In the genomic region with DNA sequence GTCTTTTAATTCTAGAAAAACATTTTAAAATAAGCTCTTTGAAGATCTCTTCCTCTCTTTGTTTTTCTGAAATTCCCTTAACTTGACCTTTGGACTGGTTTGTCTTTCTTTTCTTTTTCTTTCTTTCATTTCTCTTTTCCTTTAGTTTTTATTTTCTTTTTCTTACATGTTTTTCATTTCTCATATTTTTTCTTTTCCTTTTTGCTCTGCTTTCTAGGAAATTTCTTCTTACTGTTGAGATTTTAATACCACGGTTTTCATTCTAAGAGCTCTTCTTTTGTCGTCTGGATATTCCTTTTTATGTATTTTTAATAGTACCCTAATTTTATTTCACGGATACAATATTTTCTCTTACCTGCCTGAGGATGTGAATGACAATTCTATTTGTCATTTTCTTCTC, we compare ENCODE assay signal across 17 cellular contexts.
A peak's percentile ranks its signal among the peaks of the same experiment; 100 is the strongest.
DNase-seq lines count a peak whose midpoint lies in the region; ATAC-seq, FAIRE-seq and TF ChIP-seq lines count a peak whose summit lies in the region.
"Had no signal": no experiment of that assay in that cellular context is flagged by ENCODE, and none has a peak within 500 bp of the region (broad histone marks: within the 10 kb centered on the region; RNA-seq: fewer than 3 reads in every experiment).

No MANE protein-coding gene starts in this region.

- H3K27me3 Mint-ChIP-seq in nephron (ENCODE audit: low read depth) = no peaks in the 10 kb centered on the region
- no peaks in the 10 kb centered on the region for H3K27me3 Mint-ChIP-seq in progenitor cell of endocrine pancreas
- H3K27me3 Mint-ChIP-seq in T-helper 17 cell = peaks cover 81% of the 10 kb centered on the region

- TF ChIP-seq RAD21 in K562 (CRISPR knock-in tag; conservative IDR thresholded peaks at IDR 0.05 in 1 of 2, IDR thresholded peaks at IDR 0.05 in 1 of 2) = no peak

- no peak for TF ChIP-seq EP300 in K562 (IDR thresholded peaks at IDR 0.05; ENCODE audit: low read length)

- no peaks in the 10 kb centered on the region for H3K36me3 ChIP-seq in K562 (ENCODE audit: control insufficient read depth, insufficient read depth, low read length)
- H3K36me3 ChIP-seq: HAP-1 had no signal

- H3K27ac ChIP-seq in K562 (ENCODE audit: extremely low read depth, low read depth, low read length) = peak overlapping the region; percentile 4; the same call in 1 of the 3 replicates

- H3K9me3 ChIP-seq in K562 (replicated peaks; ENCODE audit: control insufficient read depth, insufficient read depth, low read depth, low read length) (no peaks in the 10 kb centered on the region), T-helper 17 cell (ENCODE audit: control insufficient read depth, low read length, poor library complexity, severe bottlenecking) (no peaks in the 10 kb centered on the region)
- H3K9me3 ChIP-seq: HAP-1 had no signal

- WGBS in K562 (ENCODE audit: insufficient coverage, low coverage, missing lambda C conversion rate) = 26% methylated on average over 3 of the region's 3 CpGs

- intact Hi-C loops in K562 (cut with micrococcal nuclease) = no loop called here

- H3K27ac Mint-ChIP-seq in nephron = peak overlapping the region; percentile 83 to 94 (median 91)
- peak overlapping the region; percentile 87 for H3K27ac Mint-ChIP-seq in progenitor cell of endocrine pancreas
- no peak overlapping the region for H3K27ac Mint-ChIP-seq in T-helper 17 cell
- H3K27ac Mint-ChIP-seq: CD4-positive, alpha-beta memory T cell had no signal

- no peaks in the 10 kb centered on the region for H3K79me2 ChIP-seq in K562 (ENCODE audit: control insufficient read depth, insufficient read depth, low read length)

- no peak for TF ChIP-seq POLR2A in K562 (conservative IDR thresholded peaks at IDR 0.05)

- CTCF ChIA-PET in K562 (lab: Yijun Ruan, JAX; ENCODE audit: low intra/inter-chr PET ratio) = no interaction called here

- no peak for DNase-seq in K562 (ENCODE audit: extremely low read depth in 1 of 4, low spot score in 3 of 4)
- DNase-seq in progenitor cell of endocrine pancreas (ENCODE audit: low spot score, unreplicated experiment) = no peak
- no peak for DNase-seq in T-helper 17 cell
- DNase-seq in GM10266 (ENCODE audit: extremely low spot score) = no peak
- DNase-seq: C1 segment of cervical spinal cord; Calu3; CD4-positive, alpha-beta memory T cell; COR-L47; DMS153; DND-41; GDM1; GOT3 had no signal

- no peak overlapping the region for H3K9ac ChIP-seq in K562 (ENCODE audit: insufficient read depth in 1 of 2, low read depth in 2 of 2, low read length in 2 of 2)

- H2AFZ ChIP-seq in K562 (ENCODE audit: low read depth, low read length) = peak overlapping the region; percentile 87

- TF ChIP-seq CTCF in K562 (IDR thresholded peaks at IDR 0.05 in 2 of 3, conservative IDR thresholded peaks at IDR 0.05 in 1 of 3; ENCODE audit: insufficient read depth in 2 of 3, low read depth in 1 of 3, low read length in 3 of 3) (no peak), nephron (IDR thresholded peaks at IDR 0.05; ENCODE audit: unreplicated experiment in 3 of 3) (no peak), progenitor cell of endocrine pancreas (IDR thresholded peaks at IDR 0.05; ENCODE audit: unreplicated experiment) (no peak), GM10266 (IDR thresholded peaks at IDR 0.05; ENCODE audit: control insufficient read depth, insufficient read depth, low read depth, missing control alignments) (no peak)

- no peaks in the 10 kb centered on the region for H4K20me1 ChIP-seq in K562 (replicated peaks; ENCODE audit: control insufficient read depth, insufficient read depth, low read length)

- no peak overlapping the region for H3K4me2 ChIP-seq in K562 (ENCODE audit: insufficient read depth, low read length)

- H3K27me3 ChIP-seq in K562 (ENCODE audit: control insufficient read depth in 2 of 2, insufficient read depth in 2 of 2, low read length in 2 of 2) = no peaks in the 10 kb centered on the region

- in situ Hi-C loops in K562 (cut with MboI) = no loop called here

- peaks cover 81% of the 10 kb centered on the region for H3K4me1 Mint-ChIP-seq in nephron
- peaks cover 70% of the 10 kb centered on the region for H3K4me1 Mint-ChIP-seq in progenitor cell of endocrine pancreas (ENCODE audit: low read depth)
- peaks cover 8% of the 10 kb centered on the region for H3K4me1 Mint-ChIP-seq in T-helper 17 cell
- H3K4me1 Mint-ChIP-seq: CD4-positive, alpha-beta memory T cell had no signal

- no TSS peak for BruUV-seq in K562 (replicated peaks; lab: Mats Ljungman, UMichigan)

- no peak overlapping the region for H3K4me3 ChIP-seq in K562
- H3K4me3 ChIP-seq: HAP-1 had no signal

- no peaks in the 10 kb centered on the region for H3K36me3 Mint-ChIP-seq in nephron (ENCODE audit: low read depth)
- no peaks in the 10 kb centered on the region for H3K36me3 Mint-ChIP-seq in progenitor cell of endocrine pancreas (ENCODE audit: insufficient read depth)
- peaks cover 5% of the 10 kb centered on the region for H3K36me3 Mint-ChIP-seq in T-helper 17 cell (ENCODE audit: low read depth)
- H3K36me3 Mint-ChIP-seq: CD4-positive, alpha-beta memory T cell had no signal

- no peaks in the 10 kb centered on the region for H3K9me1 ChIP-seq in K562 (ENCODE audit: control insufficient read depth, insufficient read depth, low read length)

- POLR2A ChIA-PET in K562 (lab: Yijun Ruan, JAX) = interaction anchor here (1.6 to 2.2 kb wide), 2 partner anchors 10 to 26 kb away, joined by 6 to 8 read pairs; no protein-coding TSS in a partner anchor

- H3K9me3 Mint-ChIP-seq in nephron (no peaks in the 10 kb centered on the region), progenitor cell of endocrine pancreas (ENCODE audit: low read depth) (peaks cover 8% of the 10 kb centered on the region)
- H3K9me3 Mint-ChIP-seq: CD4-positive, alpha-beta memory T cell had no signal

- peaks cover 0 to 42% of the 10 kb centered on the region in 2 experiments; a peak in 4 of 5 replicates for H3K4me1 ChIP-seq in K562 (replicated peaks in 1 of 2; ENCODE audit: control insufficient read depth in 2 of 2, insufficient read depth in 2 of 2, low read length in 2 of 2)

- no peak overlapping the region for H3K4me3 Mint-ChIP-seq in nephron
- no peak overlapping the region for H3K4me3 Mint-ChIP-seq in progenitor cell of endocrine pancreas (ENCODE audit: low read depth)
- no peak overlapping the region for H3K4me3 Mint-ChIP-seq in T-helper 17 cell
- H3K4me3 Mint-ChIP-seq: CD4-positive, alpha-beta memory T cell had no signal

- no peak for FAIRE-seq in K562 (lab: Jason Lieb, UNC)
- FAIRE-seq: GM18507, H54 had no signal

- ATAC-seq in K562 = no peak
- ATAC-seq in T-helper 17 cell = no peak
- ATAC-seq in GM18517 (IDR thresholded peaks at IDR 0.05; ENCODE audit: unreplicated experiment) = no peak

TF ChIP-seq in K562, 482 proteins besides CTCF, POLR2A, EP300 and RAD21 (continues in another document):
- TF ChIP-seq RBM14 (IDR thresholded peaks at IDR 0.05; ENCODE audit: borderline replicate concordance, insufficient read depth, low read depth, low read length) (no peak), KLF1 (tag; IDR thresholded peaks at IDR 0.05) (no peak), NFRKB (IDR thresholded peaks at IDR 0.05; ENCODE audit: low read depth) (0 out of 2 replicates have a peak, but pooled peaks have one; percentile 16), NBN (IDR thresholded peaks at IDR 0.05; ENCODE audit: low read depth) (peak; percentile 51; the same call in 1 of the 2 replicates), ARID1B (IDR thresholded peaks at IDR 0.05) (peak; percentile 26)
